Comparison of ENCODE assay signal across 21 cellular contexts in genomic region chr2:148350211-148350610, GRCh38.
"Had no signal": no experiment of that assay in that cellular context is flagged by ENCODE, and none has a peak within 500 bp of the region (broad histone marks: within the 10 kb centered on the region; RNA-seq: fewer than 3 reads in every experiment).

No MANE protein-coding gene starts in this region.

- H3K27me3 ChIP-seq: dorsolateral prefrontal cortex, neutrophil, pancreas, right lobe of liver, stomach, thyroid gland had no signal

- H3K4me1 ChIP-seq: pancreas, right lobe of liver, stomach, thyroid gland had no signal

- ATAC-seq: esophagus mucosa; left lobe of liver; mucosa of descending colon; natural killer cell treated with Interleukin-12 subunit alpha and Interleukin-12 subunit beta and Interleukin-15 and Interleukin-18, amount 100 ng/mL, for 72 hours; pancreas; right lobe of liver; stimulated activated effector memory CD8-positive, alpha-beta T cell treated with anti-CD3 and anti-CD28 coated beads, Interleukin-12 subunit alpha, Interleukin-12 subunit beta, amount 100 ng/mL, for 72 hours had no signal

- H3K36me3 ChIP-seq: neutrophil, pancreas, right lobe of liver, stomach, thyroid gland had no signal

- H3K9me3 ChIP-seq: neutrophil, pancreas, right lobe of liver, thyroid gland had no signal

- DNase-seq: dorsolateral prefrontal cortex; effector CD4-positive, alpha-beta T cell; endodermal cell; head of caudate nucleus; kidney; mesenchymal stem cell; mucosa of descending colon; naive B cell; pancreas; right lobe of liver; stimulated activated CD4-positive, alpha-beta T cell treated with anti-CD3 and anti-CD28 coated beads, Interleukin-2, amount 100 ng/mL, for 24 hours; stimulated activated CD4-positive, alpha-beta T cell treated with anti-CD3 and anti-CD28 coated beads, Interleukin-4, amount 100 ng/mL, for 24 hours; stimulated activated naive CD4-positive, alpha-beta T cell treated with Interleukin-2 at 50 U/mL for 16 hours; stomach; thyroid gland had no signal

- H3K4me3 ChIP-seq: dorsolateral prefrontal cortex, mucosa of descending colon, pancreas, right lobe of liver, stomach, thyroid gland had no signal

- H3K27ac ChIP-seq: dorsolateral prefrontal cortex, epithelial cell of prostate, neutrophil, pancreas, right lobe of liver, stomach, thyroid gland had no signal
